Comparison of ENCODE assay signal across 14 cellular contexts in genomic region chr19:38392707-38393308, GRCh38. TPM values are rescaled to one million over a fixed set of nuclear protein-coding genes. Genes with fewer than 3 reads are reported as not detected.
DNase-seq lines count a peak whose midpoint lies in the region; ATAC-seq and TF ChIP-seq lines count a peak whose summit lies in the region.
"Had no signal": no experiment of that assay in that cellular context is flagged by ENCODE, and none has a peak within 500 bp of the region (broad histone marks: within the 10 kb centered on the region; RNA-seq: fewer than 3 reads in every experiment).

No MANE protein-coding gene starts in this region.

- no peak overlapping the region for H3K4me3 Mint-ChIP-seq in activated naive CD4-positive, alpha-beta T cell treated with anti-CD3 and anti-CD28 coated beads, Interleukin-2, amount 50 U/mL, for 24 hours
- H3K4me3 Mint-ChIP-seq in type B pancreatic cell, result peak overlapping the region; percentile 26

- no peaks in the 10 kb centered on the region for H3K36me3 Mint-ChIP-seq in activated naive CD4-positive, alpha-beta T cell treated with anti-CD3 and anti-CD28 coated beads, Interleukin-2, amount 50 U/mL, for 24 hours
- peaks cover 18% of the 10 kb centered on the region for H3K36me3 Mint-ChIP-seq in type B pancreatic cell

- intact Hi-C loops in PC-3 (cut with micrococcal nuclease), result no loop called here

- CTCF ChIA-PET in PC-3 (lab: Charles Lee), result no interaction called here

- H3K9me3 ChIP-seq in PC-3 (ENCODE audit: low read length), result no peaks in the 10 kb centered on the region
- H3K9me3 ChIP-seq: uterus had no signal

- no peaks in the 10 kb centered on the region for H4K20me1 ChIP-seq in PC-3 (ENCODE audit: low read length)

- TF ChIP-seq CTCF in PC-3 (conservative IDR thresholded peaks at IDR 0.05; ENCODE audit: low read depth, low read length) (no peak), fibroblast of mammary gland (conservative IDR thresholded peaks at IDR 0.05; ENCODE audit: control insufficient read depth, insufficient read depth, low read depth, low read length) (no peak), type B pancreatic cell (conservative IDR thresholded peaks at IDR 0.05) (no peak)

- H3K4me1 Mint-ChIP-seq in activated naive CD4-positive, alpha-beta T cell treated with anti-CD3 and anti-CD28 coated beads, Interleukin-2, amount 50 U/mL, for 24 hours, result peaks cover 42% of the 10 kb centered on the region
- H3K4me1 Mint-ChIP-seq in type B pancreatic cell (ENCODE audit: unreplicated experiment), result peaks cover 4% of the 10 kb centered on the region

- POLR2A ChIA-PET in PC-3 (lab: Charles Lee; ENCODE audit: unreplicated experiment), result no interaction called here

- no TSS peak for BruUV-seq in PC-3 (replicated peaks; lab: Mats Ljungman, UMichigan)

- H3K4me3 ChIP-seq in PC-3 (ENCODE audit: low read length) (no peak overlapping the region), fibroblast of mammary gland (ENCODE audit: control insufficient read depth, low read depth, low read length) (no peak overlapping the region)
- H3K4me3 ChIP-seq: uterus had no signal

- ATAC-seq in PC-3, result no peak
- no peak for ATAC-seq in GM21367 (IDR thresholded peaks at IDR 0.05; ENCODE audit: unreplicated experiment)
- no peak for ATAC-seq in GM19467 (IDR thresholded peaks at IDR 0.05; ENCODE audit: unreplicated experiment)
- ATAC-seq: activated naive CD4-positive, alpha-beta T cell treated with anti-CD3 and anti-CD28 coated beads, Interleukin-2, amount 50 U/mL, for 72 hours; foreskin keratinocyte; left cardiac atrium had no signal

- no peak overlapping the region for H3K27ac ChIP-seq in PC-3 (ENCODE audit: low read length)
- H3K27ac ChIP-seq: foreskin keratinocyte, uterus had no signal

- H3K9me2 ChIP-seq in PC-3 (replicated peaks; ENCODE audit: low read length), result no peaks in the 10 kb centered on the region

- H3K9ac ChIP-seq in PC-3 (ENCODE audit: low read length), result no peak overlapping the region

- peak overlapping the region; percentile 10 for H3K27ac Mint-ChIP-seq in activated naive CD4-positive, alpha-beta T cell treated with anti-CD3 and anti-CD28 coated beads, Interleukin-2, amount 50 U/mL, for 24 hours
- peak overlapping the region; percentile 58 for H3K27ac Mint-ChIP-seq in type B pancreatic cell
- H3K27ac Mint-ChIP-seq: activated naive CD4-positive, alpha-beta T cell treated with anti-CD3 and anti-CD28 coated beads, Interleukin-2, amount 50 U/mL, for 72 hours had no signal

- H2AFZ ChIP-seq in PC-3 (ENCODE audit: low read length), result no peak overlapping the region

- H3K4me2 ChIP-seq in PC-3 (ENCODE audit: low read length), result no peak overlapping the region

- H3K9me3 Mint-ChIP-seq in activated naive CD4-positive, alpha-beta T cell treated with anti-CD3 and anti-CD28 coated beads, Interleukin-2, amount 50 U/mL, for 24 hours, result no peaks in the 10 kb centered on the region
- H3K9me3 Mint-ChIP-seq in type B pancreatic cell, result no peaks in the 10 kb centered on the region
- H3K9me3 Mint-ChIP-seq: activated naive CD4-positive, alpha-beta T cell treated with anti-CD3 and anti-CD28 coated beads, Interleukin-2, amount 50 U/mL, for 72 hours had no signal

- no peaks in the 10 kb centered on the region for H3K79me2 ChIP-seq in PC-3 (ENCODE audit: low read length)

- peaks cover 2% of the 10 kb centered on the region for H3K27me3 Mint-ChIP-seq in activated naive CD4-positive, alpha-beta T cell treated with anti-CD3 and anti-CD28 coated beads, Interleukin-2, amount 50 U/mL, for 24 hours
- H3K27me3 Mint-ChIP-seq in type B pancreatic cell, result peaks cover 54% of the 10 kb centered on the region

- H3F3A ChIP-seq in PC-3 (ENCODE audit: low read length, unreplicated experiment), result no peaks in the 10 kb centered on the region

- DNase-seq in activated naive CD4-positive, alpha-beta T cell (lab: John Stamatoyannopoulos, UW), result no peak
- DNase-seq in PC-3 (peak; percentile 10), fibroblast of mammary gland (ENCODE audit: low read depth) (peak; percentile 61), type B pancreatic cell (ENCODE audit: extremely low spot score, unreplicated experiment) (no peak), occipital lobe (lab: John Stamatoyannopoulos, UW) (no peak)
- DNase-seq: cortex of kidney, foreskin keratinocyte, left cardiac atrium, T-helper 9 cell, uterus had no signal

- H3K27me3 ChIP-seq in PC-3 (ENCODE audit: low read length), result no peaks in the 10 kb centered on the region
- H3K27me3 ChIP-seq: uterus had no signal

- no peaks in the 10 kb centered on the region for H3K36me3 ChIP-seq in PC-3 (ENCODE audit: low read depth, low read length)
- H3K36me3 ChIP-seq: uterus had no signal

- peaks cover 3% of the 10 kb centered on the region; the same call in 1 of the 2 replicates for H3K4me1 ChIP-seq in PC-3 (ENCODE audit: insufficient read depth, low read length)

RNA-seq across cellular contexts. Expression of gene SPRED3, which starts 4.3 kb away (rescaled TPM):
- total RNA-seq in PC-3 (2014; rRNA removed) (3.1 and 4.1 TPM in 2 replicates), type B pancreatic cell (ENCODE audit: low replicate concordance) (4.2 and 5.5 TPM in 2 replicates), occipital lobe (1.4 TPM)

RNA-seq across cellular contexts. Expression of gene GGN, which starts 5.0 kb away (rescaled TPM):
- total RNA-seq in PC-3 (2014; rRNA removed) (0.29 and 0.73 TPM in 2 replicates), type B pancreatic cell (ENCODE audit: low replicate concordance) (1.1 and 1.5 TPM in 2 replicates), occipital lobe (0.62 TPM)

RNA-seq across cellular contexts. Expression of gene FAM98C, which starts 10.1 kb away (rescaled TPM):
- total RNA-seq in PC-3 (2014; rRNA removed) (23.5 and 53.6 TPM in 2 replicates), type B pancreatic cell (ENCODE audit: low replicate concordance) (25.2 and 27.3 TPM in 2 replicates), occipital lobe (8.0 TPM)

RNA-seq across cellular contexts. Expression of gene PSMD8, which starts 18.4 kb away (rescaled TPM):
- total RNA-seq in PC-3 (2014; rRNA removed) (290 and 367 TPM in 2 replicates), type B pancreatic cell (ENCODE audit: low replicate concordance) (159 and 176 TPM in 2 replicates), occipital lobe (102 TPM)

RNA-seq across cellular contexts. Expression of gene RASGRP4, which starts 33.2 kb away (rescaled TPM):
- total RNA-seq in PC-3 (2014; rRNA removed) (not detected in 2 replicates), type B pancreatic cell (ENCODE audit: low replicate concordance) (not detected in 2 replicates), occipital lobe (0.16 TPM)
- total RNA-seq: foreskin keratinocyte had no signal

Comparison
In these comparisons a context has a peak if more than half of its experiments do, and no peak if none do; other contexts are left out.
1. DNase-seq: peak in PC-3 (single experiment) and fibroblast of mammary gland (single experiment); none in activated naive CD4-positive, alpha-beta T cell (0 of 4), type B pancreatic cell (single experiment) and occipital lobe (single experiment).